13 cellular contexts compared by ENCODE assay signal in the genomic region with DNA sequence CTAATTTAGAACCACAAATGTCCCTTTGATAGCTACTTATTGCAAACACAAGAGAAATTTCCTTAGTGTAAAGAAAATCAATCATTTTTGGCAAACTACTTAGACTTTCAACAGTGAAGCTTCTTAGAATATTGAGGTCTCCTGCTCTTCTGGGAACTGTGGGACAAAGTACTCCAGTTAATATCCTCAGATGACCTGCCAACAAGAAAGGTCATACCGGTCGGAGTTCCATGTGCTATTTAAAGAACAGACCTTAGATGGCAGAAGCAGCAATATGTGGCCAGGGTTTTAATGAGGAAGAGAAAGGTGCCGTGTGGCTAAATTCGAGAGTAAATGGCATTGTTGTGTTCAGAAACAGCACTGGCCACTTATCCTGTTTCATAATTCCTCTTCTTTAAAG.
DNase-seq lines count a peak whose midpoint lies in the region; ATAC-seq, FAIRE-seq and TF ChIP-seq lines count a peak whose summit lies in the region.
"Had no signal": no experiment of that assay in that cellular context is flagged by ENCODE, and none has a peak within 500 bp of the region (broad histone marks: within the 10 kb centered on the region; RNA-seq: fewer than 3 reads in every experiment).

No MANE protein-coding gene starts in this region.

- no peak for FAIRE-seq in A549 (lab: Jason Lieb, UNC)
- FAIRE-seq: islet of Langerhans had no signal

- no peak for TF ChIP-seq POLR2A in A549 (IDR thresholded peaks at IDR 0.05; ENCODE audit: low read length)

- WGBS in A549 (ENCODE audit: missing lambda C conversion rate): 40% methylated on average over 4 of the region's 4 CpGs
- 11 to 21% methylated on average over 4 of the region's 4 CpGs for WGBS in heart right ventricle, 2 donors

- H3K4me3 ChIP-seq in A549 (no peak overlapping the region), GM12865 (ENCODE audit: low read depth, low read length) (no peak overlapping the region), heart right ventricle (no peak overlapping the region)

- peaks cover 2% of the 10 kb centered on the region for H3K36me3 Mint-ChIP-seq in T-helper 17 cell (ENCODE audit: low read depth)

- H3K36me3 ChIP-seq in heart right ventricle: no peaks in the 10 kb centered on the region

- peak overlapping the region; percentile 67 for H3K4me3 Mint-ChIP-seq in T-helper 17 cell
- H3K4me3 Mint-ChIP-seq: HFFc6 had no signal

- no peak for TF ChIP-seq EP300 in A549 (IDR thresholded peaks at IDR 0.05)

- ATAC-seq in A549 (no peak), T-helper 17 cell (no peak), heart right ventricle (peak in 7 of 8 donors; percentile 71 to 90 (median 81))

- DNase-seq in A549 (ENCODE audit: low read depth in 1 of 2, low spot score in 1 of 2) (no peak), GM12865 (ENCODE audit: low read depth) (peak; percentile 30), T-helper 17 cell (no peak), heart right ventricle (no peak), GM03348 (ENCODE audit: low spot score) (no peak), DMS153 treated with DMSO at 0.1 percent for 48 hours (lab: John Stamatoyannopoulos, UW; ENCODE audit: unreplicated experiment) (no peak), NCI-H524 (lab: John Stamatoyannopoulos, UW) (no peak)
- no peak for DNase-seq in stimulated activated naive CD4-positive, alpha-beta T cell (lab: John Stamatoyannopoulos, UW)
- DNase-seq: amniotic stem cell, HFFc6, NCI-H1694 treated with DMSO at 0.1 percent for 48 hours, NCI-H82 had no signal

- H3K9me3 ChIP-seq in A549 (no peaks in the 10 kb centered on the region), T-helper 17 cell (ENCODE audit: control insufficient read depth, low read length, poor library complexity, severe bottlenecking) (no peaks in the 10 kb centered on the region), heart right ventricle (no peaks in the 10 kb centered on the region)

- POLR2A ChIA-PET in A549 (lab: Yijun Ruan, JAX): no interaction called here

- CTCF ChIA-PET in A549 (lab: Yijun Ruan, JAX): no interaction called here

- intact Hi-C loops in heart right ventricle (cut with DNase I): no loop called here

- H3K27ac ChIP-seq in A549 (peak overlapping the region; percentile 5 to 71; a peak in 5 of 6 replicates), heart right ventricle (peak overlapping the region in 2 of 10 donors; percentile 3 to 37)

- H3K4me2 ChIP-seq in A549: peak overlapping the region; percentile 13; the same call in 1 of the 3 replicates

- no peak for TF ChIP-seq CTCF in A549 (IDR thresholded peaks at IDR 0.05)
- no peak for TF ChIP-seq CTCF in GM12865 (IDR thresholded peaks at IDR 0.05; ENCODE audit: insufficient read depth, low read depth, low read length, missing control alignments)
- TF ChIP-seq CTCF in heart right ventricle (IDR thresholded peaks at IDR 0.05): no peak

- peaks cover 55% of the 10 kb centered on the region for H3K4me1 ChIP-seq in A549
- H3K4me1 ChIP-seq in heart right ventricle: peaks cover 0 to 51% (median 17%) of the 10 kb centered on the region in 9 donors

- H3K27ac Mint-ChIP-seq in T-helper 17 cell: peak overlapping the region; percentile 75
- H3K27ac Mint-ChIP-seq: HFFc6 had no signal

- TF ChIP-seq RAD21 in A549 (conservative IDR thresholded peaks at IDR 0.05 in 1 of 2, IDR thresholded peaks at IDR 0.05 in 1 of 2): no peak

- H3K4me1 Mint-ChIP-seq in T-helper 17 cell: peaks cover 57% of the 10 kb centered on the region

- no peaks in the 10 kb centered on the region for H3K27me3 Mint-ChIP-seq in T-helper 17 cell

- no peaks in the 10 kb centered on the region for H3K27me3 ChIP-seq in heart right ventricle

TF ChIP-seq in A549, 52 proteins besides CTCF, POLR2A, EP300 and RAD21:
- TF ChIP-seq, protein P1, sequence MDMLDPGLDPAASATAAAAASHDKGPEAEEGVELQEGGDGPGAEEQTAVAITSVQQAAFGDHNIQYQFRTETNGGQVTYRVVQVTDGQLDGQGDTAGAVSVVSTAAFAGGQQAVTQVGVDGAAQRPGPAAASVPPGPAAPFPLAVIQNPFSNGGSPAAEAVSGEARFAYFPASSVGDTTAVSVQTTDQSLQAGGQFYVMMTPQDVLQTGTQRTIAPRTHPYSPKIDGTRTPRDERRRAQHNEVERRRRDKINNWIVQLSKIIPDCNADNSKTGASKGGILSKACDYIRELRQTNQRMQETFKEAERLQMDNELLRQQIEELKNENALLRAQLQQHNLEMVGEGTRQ (IDR thresholded peaks at IDR 0.05): no peak
- TF ChIP-seq JUN (IDR thresholded peaks at IDR 0.05): no peak
- TF ChIP-seq RARB (CRISPR knock-in tag; IDR thresholded peaks at IDR 0.05): no peak
- no peak for TF ChIP-seq MYC (IDR thresholded peaks at IDR 0.05; ENCODE audit: borderline replicate concordance, low read length)
- no peak for TF ChIP-seq ESRRA (IDR thresholded peaks at IDR 0.05; ENCODE audit: borderline replicate concordance, low read length)
- TF ChIP-seq SMC3 (IDR thresholded peaks at IDR 0.05): no peak
- no peak for TF ChIP-seq HOXA7 (CRISPR knock-in tag; IDR thresholded peaks at IDR 0.05)
- no peak for TF ChIP-seq RFX5 (IDR thresholded peaks at IDR 0.05)
- no peak for TF ChIP-seq CBX2 (IDR thresholded peaks at IDR 0.05; ENCODE audit: borderline replicate concordance, low read depth)
- TF ChIP-seq NR3C1 (IDR thresholded peaks at IDR 0.05): no peak
- no peak for TF ChIP-seq NPAS2 (CRISPR knock-in tag; IDR thresholded peaks at IDR 0.05; ENCODE audit: borderline replicate concordance)
- no peak for TF ChIP-seq HEYL (CRISPR knock-in tag; IDR thresholded peaks at IDR 0.05)
- TF ChIP-seq CHD4 (IDR thresholded peaks at IDR 0.05; ENCODE audit: borderline replicate concordance): no peak
- TF ChIP-seq BHLHE40 (IDR thresholded peaks at IDR 0.05; ENCODE audit: low read depth, low read length): no peak
- no peak for TF ChIP-seq FOSB (CRISPR knock-in tag; IDR thresholded peaks at IDR 0.05)
TF ChIP-seq in A549: peak in this region for 0.

Comparison
In these comparisons a context has a peak if more than half of its experiments do, and no peak if none do; other contexts are left out.
1. ATAC-seq: peak in heart right ventricle (7 of 8); none in A549 (0 of 2) and T-helper 17 cell (single experiment).